ENCODE assay signal across 9 cellular contexts in genomic region chr1:225811622-225812487, GRCh38. TPM values are rescaled to one million over a fixed set of nuclear protein-coding genes. Genes with fewer than 3 reads are reported as not detected.
DNase-seq lines count a peak whose midpoint lies in the region; ATAC-seq and TF ChIP-seq lines count a peak whose summit lies in the region.
"Had no signal": no experiment of that assay in that cellular context is flagged by ENCODE, and none has a peak within 500 bp of the region (broad histone marks: within the 10 kb centered on the region; RNA-seq: fewer than 3 reads in every experiment).

No MANE protein-coding gene starts in this region.

- H3K9ac ChIP-seq in DND-41 (ENCODE audit: low read depth, low read length) = no peak overlapping the region

- H3K27me3 ChIP-seq in DND-41 (ENCODE audit: insufficient read depth, low read length, poor library complexity) = no peaks in the 10 kb centered on the region
- H3K27me3 ChIP-seq in psoas muscle (ENCODE audit: insufficient read depth in 3 of 3, low read length in 2 of 3) = no peaks in the 10 kb centered on the region

- intact Hi-C loops in psoas muscle (cut with DNase I) = loop anchor here (5.0 kb wide), 1 partner anchor 35 kb away; the partner anchor contains the start of gene SRP9 (in 2 of the 2)

- H2AFZ ChIP-seq in DND-41 (ENCODE audit: low read depth, low read length) = no peak overlapping the region

- H3K9me3 ChIP-seq in DND-41 (ENCODE audit: insufficient read depth, low read length, severe bottlenecking) (no peaks in the 10 kb centered on the region), psoas muscle (no peaks in the 10 kb centered on the region)

- H4K20me1 ChIP-seq in DND-41 (ENCODE audit: insufficient read depth, low read length) = peaks cover 3% of the 10 kb centered on the region; the same call in 1 of the 2 replicates

- H3K27ac ChIP-seq in DND-41 (ENCODE audit: low read length) (no peak overlapping the region), psoas muscle (peak overlapping the region; percentile 90)

- no peak overlapping the region for H3K4me2 ChIP-seq in DND-41 (ENCODE audit: insufficient read depth, low read length)

- ATAC-seq in DND-41 (ENCODE audit: insufficient read depth, low read depth) (no peak), psoas muscle (peak in 3 of 4 donors; percentile 32 to 57 (median 39)), HG03469 (IDR thresholded peaks at IDR 0.05; ENCODE audit: unreplicated experiment) (no peak), GM21576 (IDR thresholded peaks at IDR 0.05; ENCODE audit: unreplicated experiment) (no peak)

- in situ Hi-C loops in GM13976 (cut with MboI; ENCODE audit: low sequenced_read_pairs, unreplicated experiment) = no loop called here

- no peak for DNase-seq in DND-41
- DNase-seq in NCI-H460 (ENCODE audit: extremely low read depth, low read depth) = peak; percentile 72
- peak; percentile 48 for DNase-seq in fibroblast of peridontal ligament (ENCODE audit: extremely low read depth)
- no peak for DNase-seq in psoas muscle
- no peak for DNase-seq in GM13976 (ENCODE audit: low spot score)
- DNase-seq in activated CD4-positive, alpha-beta T cell treated with anti-CD3 and anti-CD28 coated beads for 1 hour = no peak
- DNase-seq: SIG-M5 had no signal

- no peaks in the 10 kb centered on the region for H3K79me2 ChIP-seq in DND-41 (ENCODE audit: insufficient read depth, low read length)

- H3K4me1 ChIP-seq in DND-41 (ENCODE audit: insufficient read depth, low read length) = peaks cover 17% of the 10 kb centered on the region
- H3K4me1 ChIP-seq in psoas muscle = peaks cover 55% of the 10 kb centered on the region

- peak; percentile 43 for TF ChIP-seq CTCF in DND-41 (IDR thresholded peaks at IDR 0.05; ENCODE audit: borderline replicate concordance, extremely low read depth, low read length, poor library complexity, severe bottlenecking)
- TF ChIP-seq CTCF in psoas muscle (IDR thresholded peaks at IDR 0.05) = peak; percentile 21
- TF ChIP-seq CTCF in GM13976 (IDR thresholded peaks at IDR 0.05; ENCODE audit: borderline replicate concordance, control extremely low read depth, extremely low read depth, insufficient read depth, missing control alignments) = no peak

- WGBS in psoas muscle, 3 donors = 48 to 59% (median 55%) methylated on average over 10 of the region's 10 CpGs

- H3K36me3 ChIP-seq in DND-41 (ENCODE audit: insufficient read depth, low read length) = no peaks in the 10 kb centered on the region
- no peaks in the 10 kb centered on the region for H3K36me3 ChIP-seq in psoas muscle (ENCODE audit: insufficient read depth in 1 of 2, low read depth in 1 of 2)

- H3K4me3 ChIP-seq in DND-41 (ENCODE audit: low read depth in 1 of 2, low read length in 2 of 2) (no peak overlapping the region), psoas muscle (peak overlapping the region; percentile 90)

RNA-seq across cellular contexts. Expression of gene EPHX1, which starts 1.9 kb away (rescaled TPM):
- 139 and 163 TPM in 2 replicates for total RNA-seq in NCI-H460 (2014; rRNA removed; shearing (Covaris generic))
- polyA plus RNA-seq in NCI-H460 (2014; cell fraction: nucleus; rRNA removed) = 229 and 395 TPM in 2 replicates
- total RNA-seq in psoas muscle = 100 to 1,000 TPM in 2 of 4 donors, 10 to 100 TPM in 2; 65.8 to 209 (median 98.1) TPM
- 100 to 1,000 TPM in 1 of 3 donors, 10 to 100 TPM in 2; 19.4 to 118 (median 60.4) TPM for polyA plus RNA-seq in psoas muscle

RNA-seq across cellular contexts. Expression of gene SRP9, which starts 34.2 kb away (rescaled TPM):
- total RNA-seq in NCI-H460 (2014; rRNA removed; shearing (Covaris generic)) = 497 and 502 TPM in 2 replicates
- 471 and 631 TPM in 2 replicates for polyA plus RNA-seq in NCI-H460 (2014; cell fraction: nucleus; rRNA removed)
- total RNA-seq in psoas muscle = 100 to 1,000 TPM; 137 to 199 (median 154) TPM
- 100 to 1,000 TPM; 137 to 216 (median 143) TPM for polyA plus RNA-seq in psoas muscle

Comparison
In these comparisons a context has a peak if more than half of its experiments do, and no peak if none do; other contexts are left out.
1. ATAC-seq: peak in psoas muscle (3 of 4); none in DND-41 (single experiment), HG03469 (single experiment) and GM21576 (single experiment).
2. DNase-seq: peak in NCI-H460 (single experiment) and fibroblast of peridontal ligament (single experiment); none in DND-41 (single experiment), psoas muscle (0 of 2), GM13976 (single experiment) and activated CD4-positive, alpha-beta T cell treated with anti-CD3 and anti-CD28 coated beads for 1 hour (single experiment).